19 cellular contexts compared by ENCODE assay signal in the genomic region with DNA sequence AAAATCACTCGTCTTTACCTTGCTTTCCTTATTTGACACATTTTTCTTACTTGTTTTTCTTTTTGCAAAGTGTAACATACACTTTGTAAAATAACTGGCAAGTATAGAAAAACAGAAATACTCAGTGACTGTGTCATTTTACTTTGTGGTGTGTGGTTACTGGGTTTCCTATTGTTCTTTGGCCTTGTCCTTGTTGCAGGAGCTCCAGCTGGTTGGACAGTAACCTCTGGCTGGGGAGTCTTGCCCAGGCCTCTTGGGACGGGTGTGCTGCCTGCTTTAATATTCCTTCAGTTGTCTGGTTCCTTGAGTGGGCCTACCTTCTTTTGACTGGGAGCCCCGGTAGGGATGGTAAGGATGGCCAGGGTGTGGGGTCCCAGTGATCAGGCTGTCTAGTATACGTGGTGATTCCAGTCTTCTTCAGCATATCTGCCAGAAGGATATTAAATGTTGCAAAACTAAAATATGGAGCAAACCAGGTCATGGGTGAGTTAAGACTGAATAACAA. TPM values are rescaled to one million over a fixed set of nuclear protein-coding genes. Genes with fewer than 3 reads are reported as not detected.
DNase-seq lines count a peak whose midpoint lies in the region; ATAC-seq and TF ChIP-seq lines count a peak whose summit lies in the region.
"Had no signal": no experiment of that assay in that cellular context is flagged by ENCODE, and none has a peak within 500 bp of the region (broad histone marks: within the 10 kb centered on the region; RNA-seq: fewer than 3 reads in every experiment).

No MANE protein-coding gene starts in this region.

- H3K4me1 Mint-ChIP-seq in activated B cell treated with CpG ODN at 0.5 μM for 24 hours (no peaks in the 10 kb centered on the region), nephron progenitor cell (peaks cover 14% of the 10 kb centered on the region), T-cell (peaks cover 13 to 39% (median 19%) of the 10 kb centered on the region in 3 donors)
- H3K4me1 Mint-ChIP-seq: B cell had no signal

- no peaks in the 10 kb centered on the region for H3K4me1 ChIP-seq in vagina

- CTCF ChIA-PET in activated B cell treated with CpG ODN at 0.5 μM for 24 hours (lab: Charles Lee), result no interaction called here
- CTCF ChIA-PET in T-cell (lab: Charles Lee), result no interaction called here

- H3K36me3 Mint-ChIP-seq in activated B cell treated with CpG ODN at 0.5 μM for 24 hours (ENCODE audit: low read depth) (no peaks in the 10 kb centered on the region), nephron progenitor cell (ENCODE audit: low read depth) (peaks cover 76% of the 10 kb centered on the region), T-cell (peaks cover 51% of the 10 kb centered on the region)

- H3K27me3 Mint-ChIP-seq in activated B cell treated with CpG ODN at 0.5 μM for 24 hours (no peaks in the 10 kb centered on the region), nephron progenitor cell (ENCODE audit: low read depth, poor library complexity) (peaks cover 2% of the 10 kb centered on the region), T-cell (no peaks in the 10 kb centered on the region)
- H3K27me3 Mint-ChIP-seq: B cell had no signal

- intact Hi-C loops in activated B cell treated with CpG ODN at 0.5 μM for 24 hours (cut with micrococcal nuclease), result no loop called here
- intact Hi-C loops in vagina (cut with DNase I), result no loop called here

- no peaks in the 10 kb centered on the region for H3K36me3 ChIP-seq in vagina

- H3K4me3 ChIP-seq in vagina, result no peak overlapping the region

- DNase-seq in HT1080 (ENCODE audit: low read depth) (peak; percentile 15), activated B cell treated with CpG ODN at 0.5 μM for 24 hours (no peak), nephron progenitor cell (no peak), vagina (ENCODE audit: extremely low spot score in 2 of 2) (peak; percentile 43 to 64), T-cell (no peak)
- DNase-seq in activated naive CD4-positive, alpha-beta T cell treated with anti-CD3 and anti-CD28 coated beads, Interleukin-2, amount 50 U/mL, for 16 hours, result no peak
- DNase-seq: ACHN; CD8-positive, alpha-beta memory T cell; DMS79; HFFc6; IMR-90; Karpas-422; MM.1S; NCI-H1105 treated with DMSO at 0.1 percent for 48 hours; NCI-H1930; NCI-H526 treated with DMSO at 0.1 percent for 48 hours; SHP77 had no signal

- ATAC-seq in activated B cell treated with CpG ODN at 0.5 μM for 24 hours (ENCODE audit: low read depth), result no peak
- no peak for ATAC-seq in HG02981 (IDR thresholded peaks at IDR 0.05; ENCODE audit: unreplicated experiment)
- no peak for ATAC-seq in T-cell (replicated peaks in 1 of 4)

- H3K9me3 Mint-ChIP-seq in activated B cell treated with CpG ODN at 0.5 μM for 24 hours (no peaks in the 10 kb centered on the region), nephron progenitor cell (no peaks in the 10 kb centered on the region), T-cell (no peaks in the 10 kb centered on the region)
- H3K9me3 Mint-ChIP-seq: CD8-positive, alpha-beta memory T cell had no signal

- H3K27ac Mint-ChIP-seq in activated B cell treated with CpG ODN at 0.5 μM for 24 hours, result peak overlapping the region; percentile 37
- H3K27ac Mint-ChIP-seq in nephron progenitor cell, result peak overlapping the region; percentile 34
- no peak overlapping the region for H3K27ac Mint-ChIP-seq in T-cell
- H3K27ac Mint-ChIP-seq: B cell, HFFc6 had no signal

- H3K4me3 Mint-ChIP-seq in activated B cell treated with CpG ODN at 0.5 μM for 24 hours, result no peak overlapping the region
- no peak overlapping the region for H3K4me3 Mint-ChIP-seq in nephron progenitor cell
- no peak overlapping the region for H3K4me3 Mint-ChIP-seq in T-cell
- H3K4me3 Mint-ChIP-seq: B cell; CD8-positive, alpha-beta memory T cell; HFFc6 had no signal

- POLR2A ChIA-PET in activated B cell treated with CpG ODN at 0.5 μM for 24 hours (lab: Charles Lee) (no interaction called here), T-cell (lab: Charles Lee) (no interaction called here)

- no peak overlapping the region for H3K27ac ChIP-seq in vagina

- H3K27me3 ChIP-seq in vagina, result no peaks in the 10 kb centered on the region

- no peak for TF ChIP-seq POLR2A in vagina (IDR thresholded peaks at IDR 0.05)

- H3K9me3 ChIP-seq in vagina, result no peaks in the 10 kb centered on the region

- TF ChIP-seq CTCF in activated B cell treated with CpG ODN at 0.5 μM for 24 hours (IDR thresholded peaks at IDR 0.05) (no peak), nephron progenitor cell (IDR thresholded peaks at IDR 0.05) (no peak), vagina (IDR thresholded peaks at IDR 0.05) (no peak)

RNA-seq across cellular contexts. Expression of a gene that starts 53.8 kb away (rescaled TPM):
- total RNA-seq in HT1080 (2014; rRNA removed; shearing (Covaris generic)), result 30.0 and 30.3 TPM in 2 replicates
- polyA plus RNA-seq in HT1080 (2015; cell fraction: cytosol; rRNA removed), result 17.2 and 22.7 TPM in 2 replicates
- polyA plus RNA-seq in HT1080 (2015; cell fraction: nucleus; rRNA removed), result 17.2 and 21.5 TPM in 2 replicates
- total RNA-seq in activated B cell treated with CpG ODN at 0.5 μM for 24 hours (0.56 and 0.89 TPM in 2 replicates), vagina (17.2 TPM), T-cell (10 to 100 TPM; 46.3 to 93.1 (median 79.9) TPM)
- total RNA-seq: HFFc6 had no signal

Comparison
In these comparisons a context has a peak if more than half of its experiments do, and no peak if none do; other contexts are left out.
1. DNase-seq: peak in HT1080 (single experiment) and vagina (2 of 2); none in activated B cell treated with CpG ODN at 0.5 μM for 24 hours (single experiment), nephron progenitor cell (single experiment), T-cell (0 of 34) and activated naive CD4-positive, alpha-beta T cell treated with anti-CD3 and anti-CD28 coated beads, Interleukin-2, amount 50 U/mL, for 16 hours (single experiment).
2. H3K27ac Mint-ChIP-seq: peak in activated B cell treated with CpG ODN at 0.5 μM for 24 hours (single experiment) and nephron progenitor cell (single experiment); none in T-cell (0 of 2).